1 cellular context compared by ENCODE assay signal in genomic region chr7:134613623-134614347, GRCh38.
TF ChIP-seq lines count a peak whose summit lies in the region.

No MANE protein-coding gene starts in this region.

TF ChIP-seq in SK-N-SH, 30 proteins besides CTCF, POLR2A, EP300 and RAD21 (continued from another document):
- TF ChIP-seq REST (IDR thresholded peaks at IDR 0.05; ENCODE audit: low read depth, low read length): no peak
- TF ChIP-seq GABPA (IDR thresholded peaks at IDR 0.05; ENCODE audit: low read depth): no peak
- no peak for TF ChIP-seq SMC3 (IDR thresholded peaks at IDR 0.05; ENCODE audit: low read depth, low read length)
- TF ChIP-seq IRF3 (IDR thresholded peaks at IDR 0.05; ENCODE audit: low read depth, low read length): no peak
